Comparison of ENCODE assay signal across 1 cellular context in genomic region chr13:33509642-33510229, GRCh38.
TF ChIP-seq lines count a peak whose summit lies in the region.

No MANE protein-coding gene starts in this region.

TF ChIP-seq in IMR-90, 13 proteins besides CTCF, POLR2A, EP300 and RAD21 (continued from another document):
- no peak for TF ChIP-seq RFX5 (IDR thresholded peaks at IDR 0.05; ENCODE audit: low read depth, low read length)
- TF ChIP-seq NFE2L2 (IDR thresholded peaks at IDR 0.05; ENCODE audit: low read depth, low read length) = no peak
- TF ChIP-seq SMC3 (IDR thresholded peaks at IDR 0.05; ENCODE audit: low read depth, low read length) = no peak
